ENCODE assay signal across 1 cellular context in genomic region chr6:138030872-138031271, GRCh38.
TF ChIP-seq lines count a peak whose summit lies in the region.

No MANE protein-coding gene starts in this region.

TF ChIP-seq in K562, 482 proteins besides CTCF, POLR2A, EP300 and RAD21 (continued from another document):
- no peak for TF ChIP-seq TSHZ1 (CRISPR knock-in tag; IDR thresholded peaks at IDR 0.05)
- no peak for TF ChIP-seq BACH1 (tag; IDR thresholded peaks at IDR 0.05)
- no peak for TF ChIP-seq NFIX (CRISPR knock-in tag; IDR thresholded peaks at IDR 0.05; ENCODE audit: low read depth)
- no peak for TF ChIP-seq FOXJ3 (CRISPR knock-in tag; IDR thresholded peaks at IDR 0.05)
- TF ChIP-seq ZNF239 (CRISPR knock-in tag; IDR thresholded peaks at IDR 0.05): no peak
- no peak for TF ChIP-seq RBFOX2 (IDR thresholded peaks at IDR 0.05; ENCODE audit: low read depth, low read length)
- TF ChIP-seq GATAD2A (IDR thresholded peaks at IDR 0.05): no peak
